Comparison of ENCODE assay signal across 1 cellular context in the genomic region with DNA sequence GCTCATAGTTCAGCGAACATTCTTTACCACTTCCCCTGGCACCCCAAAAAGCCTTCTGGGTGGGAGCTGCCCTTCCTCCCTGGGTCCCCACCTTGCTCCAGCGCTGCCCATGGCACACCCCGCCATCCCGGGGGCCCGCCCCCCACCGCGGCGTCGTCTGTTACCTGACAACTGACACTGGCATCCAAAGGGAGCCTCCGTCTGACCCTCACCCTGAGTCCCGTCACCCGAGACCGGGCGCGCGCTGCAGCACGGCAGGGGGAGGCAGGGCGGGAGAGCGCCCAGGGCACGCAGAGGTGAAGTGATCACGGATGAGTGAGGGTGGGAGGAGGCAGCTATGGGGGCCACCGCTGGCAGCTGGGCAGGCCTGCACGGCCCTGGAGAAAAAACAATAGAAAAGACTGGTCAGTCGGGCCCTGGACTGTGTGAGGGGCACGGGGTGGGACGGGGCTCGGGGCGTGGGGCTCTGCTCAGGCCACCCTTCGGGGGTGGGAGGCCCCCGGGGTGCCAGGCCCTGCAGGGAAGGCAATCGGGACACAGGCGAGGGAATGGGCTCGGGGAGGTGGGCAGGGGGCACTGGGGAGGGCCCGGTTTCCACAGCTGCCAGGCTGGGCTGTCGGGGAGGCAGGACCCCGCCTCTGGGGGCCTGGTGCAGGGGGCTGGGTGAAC.
TF ChIP-seq lines count a peak whose summit lies in the region.

No MANE protein-coding gene starts in this region.

TF ChIP-seq in GM23338, 12 proteins besides CTCF, POLR2A, EP300 and RAD21 (continued from another document):
- TF ChIP-seq, protein P1, sequence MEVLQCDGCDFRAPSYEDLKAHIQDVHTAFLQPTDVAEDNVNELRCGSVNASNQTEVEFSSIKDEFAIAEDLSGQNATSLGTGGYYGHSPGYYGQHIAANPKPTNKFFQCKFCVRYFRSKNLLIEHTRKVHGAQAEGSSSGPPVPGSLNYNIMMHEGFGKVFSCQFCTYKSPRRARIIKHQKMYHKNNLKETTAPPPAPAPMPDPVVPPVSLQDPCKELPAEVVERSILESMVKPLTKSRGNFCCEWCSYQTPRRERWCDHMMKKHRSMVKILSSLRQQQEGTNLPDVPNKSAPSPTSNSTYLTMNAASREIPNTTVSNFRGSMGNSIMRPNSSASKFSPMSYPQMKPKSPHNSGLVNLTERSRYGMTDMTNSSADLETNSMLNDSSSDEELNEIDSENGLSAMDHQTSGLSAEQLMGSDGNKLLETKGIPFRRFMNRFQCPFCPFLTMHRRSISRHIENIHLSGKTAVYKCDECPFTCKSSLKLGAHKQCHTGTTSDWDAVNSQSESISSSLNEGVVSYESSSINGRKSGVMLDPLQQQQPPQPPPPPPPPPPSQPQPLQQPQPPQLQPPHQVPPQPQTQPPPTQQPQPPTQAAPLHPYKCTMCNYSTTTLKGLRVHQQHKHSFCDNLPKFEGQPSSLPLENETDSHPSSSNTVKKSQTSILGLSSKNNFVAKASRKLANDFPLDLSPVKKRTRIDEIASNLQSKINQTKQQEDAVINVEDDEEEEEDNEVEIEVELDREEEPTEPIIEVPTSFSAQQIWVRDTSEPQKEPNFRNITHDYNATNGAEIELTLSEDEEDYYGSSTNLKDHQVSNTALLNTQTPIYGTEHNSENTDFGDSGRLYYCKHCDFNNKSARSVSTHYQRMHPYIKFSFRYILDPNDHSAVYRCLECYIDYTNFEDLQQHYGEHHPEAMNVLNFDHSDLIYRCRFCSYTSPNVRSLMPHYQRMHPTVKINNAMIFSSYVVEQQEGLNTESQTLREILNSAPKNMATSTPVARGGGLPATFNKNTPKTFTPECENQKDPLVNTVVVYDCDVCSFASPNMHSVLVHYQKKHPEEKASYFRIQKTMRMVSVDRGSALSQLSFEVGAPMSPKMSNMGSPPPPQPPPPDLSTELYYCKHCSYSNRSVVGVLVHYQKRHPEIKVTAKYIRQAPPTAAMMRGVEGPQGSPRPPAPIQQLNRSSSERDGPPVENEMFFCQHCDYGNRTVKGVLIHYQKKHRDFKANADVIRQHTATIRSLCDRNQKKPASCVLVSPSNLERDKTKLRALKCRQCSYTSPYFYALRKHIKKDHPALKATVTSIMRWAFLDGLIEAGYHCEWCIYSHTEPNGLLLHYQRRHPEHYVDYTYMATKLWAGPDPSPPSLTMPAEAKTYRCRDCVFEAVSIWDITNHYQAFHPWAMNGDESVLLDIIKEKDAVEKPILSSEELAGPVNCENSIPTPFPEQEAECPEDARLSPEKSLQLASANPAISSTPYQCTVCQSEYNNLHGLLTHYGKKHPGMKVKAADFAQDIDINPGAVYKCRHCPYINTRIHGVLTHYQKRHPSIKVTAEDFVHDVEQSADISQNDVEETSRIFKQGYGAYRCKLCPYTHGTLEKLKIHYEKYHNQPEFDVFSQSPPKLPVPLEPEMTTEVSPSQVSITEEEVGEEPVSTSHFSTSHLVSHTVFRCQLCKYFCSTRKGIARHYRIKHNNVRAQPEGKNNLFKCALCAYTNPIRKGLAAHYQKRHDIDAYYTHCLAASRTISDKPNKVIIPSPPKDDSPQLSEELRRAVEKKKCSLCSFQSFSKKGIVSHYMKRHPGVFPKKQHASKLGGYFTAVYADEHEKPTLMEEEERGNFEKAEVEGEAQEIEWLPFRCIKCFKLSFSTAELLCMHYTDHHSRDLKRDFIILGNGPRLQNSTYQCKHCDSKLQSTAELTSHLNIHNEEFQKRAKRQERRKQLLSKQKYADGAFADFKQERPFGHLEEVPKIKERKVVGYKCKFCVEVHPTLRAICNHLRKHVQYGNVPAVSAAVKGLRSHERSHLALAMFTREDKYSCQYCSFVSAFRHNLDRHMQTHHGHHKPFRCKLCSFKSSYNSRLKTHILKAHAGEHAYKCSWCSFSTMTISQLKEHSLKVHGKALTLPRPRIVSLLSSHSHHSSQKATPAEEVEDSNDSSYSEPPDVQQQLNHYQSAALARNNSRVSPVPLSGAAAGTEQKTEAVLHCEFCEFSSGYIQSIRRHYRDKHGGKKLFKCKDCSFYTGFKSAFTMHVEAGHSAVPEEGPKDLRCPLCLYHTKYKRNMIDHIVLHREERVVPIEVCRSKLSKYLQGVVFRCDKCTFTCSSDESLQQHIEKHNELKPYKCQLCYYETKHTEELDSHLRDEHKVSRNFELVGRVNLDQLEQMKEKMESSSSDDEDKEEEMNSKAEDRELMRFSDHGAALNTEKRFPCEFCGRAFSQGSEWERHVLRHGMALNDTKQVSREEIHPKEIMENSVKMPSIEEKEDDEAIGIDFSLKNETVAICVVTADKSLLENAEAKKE (CRISPR knock-in tag; IDR thresholded peaks at IDR 0.05) = no peak
- TF ChIP-seq, protein P2, sequence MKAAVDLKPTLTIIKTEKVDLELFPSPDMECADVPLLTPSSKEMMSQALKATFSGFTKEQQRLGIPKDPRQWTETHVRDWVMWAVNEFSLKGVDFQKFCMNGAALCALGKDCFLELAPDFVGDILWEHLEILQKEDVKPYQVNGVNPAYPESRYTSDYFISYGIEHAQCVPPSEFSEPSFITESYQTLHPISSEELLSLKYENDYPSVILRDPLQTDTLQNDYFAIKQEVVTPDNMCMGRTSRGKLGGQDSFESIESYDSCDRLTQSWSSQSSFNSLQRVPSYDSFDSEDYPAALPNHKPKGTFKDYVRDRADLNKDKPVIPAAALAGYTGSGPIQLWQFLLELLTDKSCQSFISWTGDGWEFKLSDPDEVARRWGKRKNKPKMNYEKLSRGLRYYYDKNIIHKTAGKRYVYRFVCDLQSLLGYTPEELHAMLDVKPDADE (IDR thresholded peaks at IDR 0.05) = no peak
- TF ChIP-seq ZNF331 (CRISPR knock-in tag; IDR thresholded peaks at IDR 0.05; ENCODE audit: low read depth) (no peak), CREB1 (CRISPR knock-in tag; IDR thresholded peaks at IDR 0.05; ENCODE audit: low read depth) (no peak), ZNF114 (CRISPR knock-in tag; IDR thresholded peaks at IDR 0.05) (no peak), NANOG (IDR thresholded peaks at IDR 0.05; ENCODE audit: borderline replicate concordance) (no peak)
- TF ChIP-seq, protein P3, sequence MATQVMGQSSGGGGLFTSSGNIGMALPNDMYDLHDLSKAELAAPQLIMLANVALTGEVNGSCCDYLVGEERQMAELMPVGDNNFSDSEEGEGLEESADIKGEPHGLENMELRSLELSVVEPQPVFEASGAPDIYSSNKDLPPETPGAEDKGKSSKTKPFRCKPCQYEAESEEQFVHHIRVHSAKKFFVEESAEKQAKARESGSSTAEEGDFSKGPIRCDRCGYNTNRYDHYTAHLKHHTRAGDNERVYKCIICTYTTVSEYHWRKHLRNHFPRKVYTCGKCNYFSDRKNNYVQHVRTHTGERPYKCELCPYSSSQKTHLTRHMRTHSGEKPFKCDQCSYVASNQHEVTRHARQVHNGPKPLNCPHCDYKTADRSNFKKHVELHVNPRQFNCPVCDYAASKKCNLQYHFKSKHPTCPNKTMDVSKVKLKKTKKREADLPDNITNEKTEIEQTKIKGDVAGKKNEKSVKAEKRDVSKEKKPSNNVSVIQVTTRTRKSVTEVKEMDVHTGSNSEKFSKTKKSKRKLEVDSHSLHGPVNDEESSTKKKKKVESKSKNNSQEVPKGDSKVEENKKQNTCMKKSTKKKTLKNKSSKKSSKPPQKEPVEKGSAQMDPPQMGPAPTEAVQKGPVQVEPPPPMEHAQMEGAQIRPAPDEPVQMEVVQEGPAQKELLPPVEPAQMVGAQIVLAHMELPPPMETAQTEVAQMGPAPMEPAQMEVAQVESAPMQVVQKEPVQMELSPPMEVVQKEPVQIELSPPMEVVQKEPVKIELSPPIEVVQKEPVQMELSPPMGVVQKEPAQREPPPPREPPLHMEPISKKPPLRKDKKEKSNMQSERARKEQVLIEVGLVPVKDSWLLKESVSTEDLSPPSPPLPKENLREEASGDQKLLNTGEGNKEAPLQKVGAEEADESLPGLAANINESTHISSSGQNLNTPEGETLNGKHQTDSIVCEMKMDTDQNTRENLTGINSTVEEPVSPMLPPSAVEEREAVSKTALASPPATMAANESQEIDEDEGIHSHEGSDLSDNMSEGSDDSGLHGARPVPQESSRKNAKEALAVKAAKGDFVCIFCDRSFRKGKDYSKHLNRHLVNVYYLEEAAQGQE (IDR thresholded peaks at IDR 0.05; ENCODE audit: unreplicated experiment) = no peak
